Comparison of ENCODE assay signal across 8 cellular contexts in the genomic region with DNA sequence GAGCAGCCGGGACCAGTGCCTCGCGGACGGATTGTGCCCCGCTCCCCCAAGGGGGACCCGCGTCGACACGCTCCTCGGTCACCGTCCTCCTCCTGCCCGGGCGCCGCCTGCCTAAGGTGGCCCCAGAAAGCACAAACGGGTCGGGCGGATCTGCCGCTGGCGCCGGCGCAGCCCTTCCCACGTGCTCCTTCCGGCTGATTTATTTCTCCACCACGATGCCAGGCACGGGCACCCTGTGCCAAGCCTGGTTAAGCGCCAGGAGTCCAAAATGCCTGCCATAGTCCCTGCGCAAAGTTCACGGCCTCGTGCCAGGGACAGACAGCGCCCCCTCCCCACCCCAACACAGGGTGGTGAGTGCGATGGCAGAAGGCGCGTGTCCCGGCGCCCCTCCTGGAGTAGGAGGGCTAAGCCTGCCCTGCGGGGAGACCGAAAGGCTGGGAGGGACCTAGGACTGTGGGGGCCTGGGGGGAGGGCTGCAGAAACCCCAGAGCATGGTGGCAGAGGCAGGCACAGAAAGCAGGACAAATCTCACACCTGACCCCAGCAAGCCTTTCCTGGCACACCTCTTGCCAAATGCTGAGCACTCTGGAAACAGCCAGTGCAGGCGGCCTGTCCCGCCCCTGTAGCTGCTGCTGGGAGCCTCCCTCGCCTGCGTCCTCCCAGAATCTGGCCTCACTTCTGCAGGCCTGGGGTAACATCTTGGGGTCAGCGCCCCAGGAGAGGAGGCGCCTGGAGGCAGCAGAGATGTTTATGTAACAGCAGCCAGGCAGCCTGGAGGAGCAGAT. TPM values are rescaled to one million over a fixed set of nuclear protein-coding genes. Genes with fewer than 3 reads are reported as not detected.
DNase-seq lines count a peak whose midpoint lies in the region; ATAC-seq and TF ChIP-seq lines count a peak whose summit lies in the region.

No MANE protein-coding gene starts in this region.

- no peaks in the 10 kb centered on the region for H3K27me3 ChIP-seq in SU-DHL-6 (ENCODE audit: low read length)
- H3K27me3 ChIP-seq in ascending aorta, result no peaks in the 10 kb centered on the region
- no peaks in the 10 kb centered on the region for H3K27me3 ChIP-seq in right atrium auricular region

- H3K9me3 ChIP-seq in SU-DHL-6 (ENCODE audit: insufficient read depth, low read length), result no peaks in the 10 kb centered on the region
- no peaks in the 10 kb centered on the region for H3K9me3 ChIP-seq in ascending aorta
- H3K9me3 ChIP-seq in right atrium auricular region, result no peaks in the 10 kb centered on the region

- no peaks in the 10 kb centered on the region for H3K79me2 ChIP-seq in SU-DHL-6 (ENCODE audit: insufficient read depth, low read length)

- TF ChIP-seq CTCF in SU-DHL-6 (IDR thresholded peaks at IDR 0.05; ENCODE audit: insufficient read depth, low read length, poor library complexity, severe bottlenecking) (no peak), ascending aorta (IDR thresholded peaks at IDR 0.05) (no peak), right atrium auricular region (IDR thresholded peaks at IDR 0.05) (no peak)

- no peaks in the 10 kb centered on the region for H3F3A ChIP-seq in SU-DHL-6 (ENCODE audit: insufficient read depth)

- ATAC-seq in HG03175 (IDR thresholded peaks at IDR 0.05; ENCODE audit: unreplicated experiment) (peak; percentile 11), GM18868 (IDR thresholded peaks at IDR 0.05; ENCODE audit: unreplicated experiment) (no peak)

- peak overlapping the region; percentile 69 for H3K9ac ChIP-seq in SU-DHL-6 (ENCODE audit: low read length)

- H3K4me3 ChIP-seq in SU-DHL-6 (ENCODE audit: insufficient read depth, low read length, poor library complexity, severe bottlenecking) (peak overlapping the region; percentile 54), ascending aorta (peak overlapping the region; percentile 68 to 96), right atrium auricular region (peak overlapping the region; percentile 51 to 89)

- H2AFZ ChIP-seq in SU-DHL-6 (ENCODE audit: low read depth, low read length, severe bottlenecking), result peak overlapping the region; percentile 79

- H3K36me3 ChIP-seq in SU-DHL-6 (ENCODE audit: low read length), result no peaks in the 10 kb centered on the region
- H3K36me3 ChIP-seq in ascending aorta, result peaks cover 0 to 2% of the 10 kb centered on the region in 2 donors
- no peaks in the 10 kb centered on the region for H3K36me3 ChIP-seq in right atrium auricular region

- H3K4me1 ChIP-seq in ascending aorta, result peaks cover 28 to 58% of the 10 kb centered on the region in 2 donors
- H3K4me1 ChIP-seq in right atrium auricular region, result peaks cover 0 to 63% of the 10 kb centered on the region in 2 donors

- H3K9me2 ChIP-seq in SU-DHL-6 (replicated peaks; ENCODE audit: insufficient read depth, low read length), result no peaks in the 10 kb centered on the region

- DNase-seq in EL (peak; percentile 54), ascending aorta (ENCODE audit: low spot score in 2 of 2) (peak; percentile 35 to 89), right atrium auricular region (ENCODE audit: low spot score) (peak; percentile 78), putamen (ENCODE audit: low spot score) (peak; percentile 50), NCI-H1092 treated with DMSO at 0.1 percent for 48 hours (lab: John Stamatoyannopoulos, UW) (no peak)

- intact Hi-C loops in ascending aorta (cut with DNase I), result loop anchor here (1.0 to 5.0 kb wide), 4 partner anchors 21 to 185 kb away; a partner anchor contains a TSS

- H3K4me2 ChIP-seq in SU-DHL-6 (ENCODE audit: low read depth, low read length, poor library complexity, severe bottlenecking), result peak overlapping the region; percentile 81

- H3K27ac ChIP-seq in SU-DHL-6 (ENCODE audit: low read depth, low read length) (peak overlapping the region; percentile 62; the same call in 1 of the 2 replicates), ascending aorta (peak overlapping the region; percentile 95 to 98), right atrium auricular region (peak overlapping the region; percentile 96)

- H4K20me1 ChIP-seq in SU-DHL-6 (ENCODE audit: low read depth, low read length), result no peaks in the 10 kb centered on the region

RNA-seq across cellular contexts. Expression of a gene that starts 1.0 kb away (rescaled TPM):
- total RNA-seq in ascending aorta (120 TPM), right atrium auricular region (10 to 100 TPM; 14.2 to 39.7 TPM)
